1 cellular context compared by ENCODE assay signal in the genomic region with DNA sequence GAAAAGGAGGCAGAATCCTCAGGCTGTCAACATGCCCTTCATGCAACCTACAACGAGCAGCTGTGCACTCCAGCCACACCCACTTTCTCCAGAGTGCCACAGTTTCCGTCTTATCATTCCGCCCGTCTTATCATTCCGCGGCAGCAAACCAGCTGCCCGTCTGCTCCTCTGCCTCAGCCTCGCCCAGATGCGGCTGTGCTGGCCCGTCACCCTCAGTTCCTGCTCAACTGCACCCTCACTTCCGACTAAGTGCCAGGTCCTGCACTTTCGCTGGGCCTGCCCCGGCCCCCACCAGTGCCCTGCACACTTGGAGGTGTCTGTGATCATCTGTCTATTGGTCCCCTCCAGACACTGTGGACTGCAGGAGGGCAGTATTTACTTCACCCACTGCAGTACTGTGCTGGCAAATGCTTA.
TF ChIP-seq lines count a peak whose summit lies in the region.

No MANE protein-coding gene starts in this region.

TF ChIP-seq in K562, 482 proteins besides CTCF, POLR2A, EP300 and RAD21 (continued from another document and continues in another):
- TF ChIP-seq, protein P1, sequence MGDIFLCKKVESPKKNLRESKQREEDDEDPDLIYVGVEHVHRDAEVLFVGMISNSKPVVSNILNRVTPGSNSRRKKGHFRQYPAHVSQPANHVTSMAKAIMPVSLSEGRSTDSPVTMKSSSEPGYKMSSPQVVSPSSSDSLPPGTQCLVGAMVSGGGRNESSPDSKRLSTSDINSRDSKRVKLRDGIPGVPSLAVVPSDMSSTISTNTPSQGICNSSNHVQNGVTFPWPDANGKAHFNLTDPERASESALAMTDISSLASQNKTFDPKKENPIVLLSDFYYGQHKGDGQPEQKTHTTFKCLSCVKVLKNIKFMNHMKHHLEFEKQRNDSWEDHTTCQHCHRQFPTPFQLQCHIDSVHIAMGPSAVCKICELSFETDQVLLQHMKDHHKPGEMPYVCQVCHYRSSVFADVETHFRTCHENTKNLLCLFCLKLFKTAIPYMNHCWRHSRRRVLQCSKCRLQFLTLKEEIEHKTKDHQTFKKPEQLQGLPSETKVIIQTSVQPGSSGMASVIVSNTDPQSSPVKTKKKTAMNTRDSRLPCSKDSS (IDR thresholded peaks at IDR 0.05; ENCODE audit: low read depth, partially characterized antibody), result no peak
- TF ChIP-seq, protein P2, sequence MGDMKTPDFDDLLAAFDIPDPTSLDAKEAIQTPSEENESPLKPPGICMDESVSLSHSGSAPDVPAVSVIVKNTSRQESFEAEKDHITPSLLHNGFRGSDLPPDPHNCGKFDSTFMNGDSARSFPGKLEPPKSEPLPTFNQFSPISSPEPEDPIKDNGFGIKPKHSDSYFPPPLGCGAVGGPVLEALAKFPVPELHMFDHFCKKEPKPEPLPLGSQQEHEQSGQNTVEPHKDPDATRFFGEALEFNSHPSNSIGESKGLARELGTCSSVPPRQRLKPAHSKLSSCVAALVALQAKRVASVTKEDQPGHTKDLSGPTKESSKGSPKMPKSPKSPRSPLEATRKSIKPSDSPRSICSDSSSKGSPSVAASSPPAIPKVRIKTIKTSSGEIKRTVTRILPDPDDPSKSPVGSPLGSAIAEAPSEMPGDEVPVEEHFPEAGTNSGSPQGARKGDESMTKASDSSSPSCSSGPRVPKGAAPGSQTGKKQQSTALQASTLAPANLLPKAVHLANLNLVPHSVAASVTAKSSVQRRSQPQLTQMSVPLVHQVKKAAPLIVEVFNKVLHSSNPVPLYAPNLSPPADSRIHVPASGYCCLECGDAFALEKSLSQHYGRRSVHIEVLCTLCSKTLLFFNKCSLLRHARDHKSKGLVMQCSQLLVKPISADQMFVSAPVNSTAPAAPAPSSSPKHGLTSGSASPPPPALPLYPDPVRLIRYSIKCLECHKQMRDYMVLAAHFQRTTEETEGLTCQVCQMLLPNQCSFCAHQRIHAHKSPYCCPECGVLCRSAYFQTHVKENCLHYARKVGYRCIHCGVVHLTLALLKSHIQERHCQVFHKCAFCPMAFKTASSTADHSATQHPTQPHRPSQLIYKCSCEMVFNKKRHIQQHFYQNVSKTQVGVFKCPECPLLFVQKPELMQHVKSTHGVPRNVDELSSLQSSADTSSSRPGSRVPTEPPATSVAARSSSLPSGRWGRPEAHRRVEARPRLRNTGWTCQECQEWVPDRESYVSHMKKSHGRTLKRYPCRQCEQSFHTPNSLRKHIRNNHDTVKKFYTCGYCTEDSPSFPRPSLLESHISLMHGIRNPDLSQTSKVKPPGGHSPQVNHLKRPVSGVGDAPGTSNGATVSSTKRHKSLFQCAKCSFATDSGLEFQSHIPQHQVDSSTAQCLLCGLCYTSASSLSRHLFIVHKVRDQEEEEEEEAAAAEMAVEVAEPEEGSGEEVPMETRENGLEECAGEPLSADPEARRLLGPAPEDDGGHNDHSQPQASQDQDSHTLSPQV (IDR thresholded peaks at IDR 0.05), result peak; percentile 62; the same call in 1 of the 2 replicates
- peak; percentile 99 for TF ChIP-seq GATA2 (CRISPR knock-in tag; IDR thresholded peaks at IDR 0.05)
- no peak for TF ChIP-seq FUS (optimal IDR thresholded peaks at IDR 0.05; ENCODE audit: low read depth, low read length)
- no peak for TF ChIP-seq NCOA2 (IDR thresholded peaks at IDR 0.05; ENCODE audit: partially characterized antibody in 2 of 2)
- TF ChIP-seq TAL1 (IDR thresholded peaks at IDR 0.05), result peak; percentile 98
- no peak for TF ChIP-seq SMC3 (conservative IDR thresholded peaks at IDR 0.05; ENCODE audit: insufficient read depth, low read depth, low read length)
- TF ChIP-seq, protein P3, sequence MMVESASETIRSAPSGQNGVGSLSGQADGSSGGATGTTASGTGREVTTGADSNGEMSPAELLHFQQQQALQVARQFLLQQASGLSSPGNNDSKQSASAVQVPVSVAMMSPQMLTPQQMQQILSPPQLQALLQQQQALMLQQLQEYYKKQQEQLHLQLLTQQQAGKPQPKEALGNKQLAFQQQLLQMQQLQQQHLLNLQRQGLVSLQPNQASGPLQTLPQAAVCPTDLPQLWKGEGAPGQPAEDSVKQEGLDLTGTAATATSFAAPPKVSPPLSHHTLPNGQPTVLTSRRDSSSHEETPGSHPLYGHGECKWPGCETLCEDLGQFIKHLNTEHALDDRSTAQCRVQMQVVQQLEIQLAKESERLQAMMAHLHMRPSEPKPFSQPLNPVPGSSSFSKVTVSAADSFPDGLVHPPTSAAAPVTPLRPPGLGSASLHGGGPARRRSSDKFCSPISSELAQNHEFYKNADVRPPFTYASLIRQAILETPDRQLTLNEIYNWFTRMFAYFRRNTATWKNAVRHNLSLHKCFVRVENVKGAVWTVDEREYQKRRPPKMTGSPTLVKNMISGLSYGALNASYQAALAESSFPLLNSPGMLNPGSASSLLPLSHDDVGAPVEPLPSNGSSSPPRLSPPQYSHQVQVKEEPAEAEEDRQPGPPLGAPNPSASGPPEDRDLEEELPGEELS (CRISPR knock-in tag; IDR thresholded peaks at IDR 0.05; ENCODE audit: borderline replicate concordance), result no peak
- peak; percentile 83 for TF ChIP-seq ATF7 (IDR thresholded peaks at IDR 0.05)
- no peak for TF ChIP-seq PHB (CRISPR knock-in tag; IDR thresholded peaks at IDR 0.05)
- TF ChIP-seq TFAP4 (CRISPR knock-in tag; IDR thresholded peaks at IDR 0.05; ENCODE audit: borderline replicate concordance), result peak; percentile 100
- TF ChIP-seq NBN (IDR thresholded peaks at IDR 0.05; ENCODE audit: low read depth), result peak; percentile 94
- no peak for TF ChIP-seq NR2C2 (CRISPR knock-in tag; IDR thresholded peaks at IDR 0.05)
- TF ChIP-seq NR2C2 (tag; IDR thresholded peaks at IDR 0.05), result peak; percentile 47; the same call in 1 of the 2 replicates
- TF ChIP-seq HOXB6 (CRISPR knock-in tag; IDR thresholded peaks at IDR 0.05; ENCODE audit: borderline replicate concordance), result no peak
- peak; percentile 99 for TF ChIP-seq ARID1B (IDR thresholded peaks at IDR 0.05)
- TF ChIP-seq, protein P4, sequence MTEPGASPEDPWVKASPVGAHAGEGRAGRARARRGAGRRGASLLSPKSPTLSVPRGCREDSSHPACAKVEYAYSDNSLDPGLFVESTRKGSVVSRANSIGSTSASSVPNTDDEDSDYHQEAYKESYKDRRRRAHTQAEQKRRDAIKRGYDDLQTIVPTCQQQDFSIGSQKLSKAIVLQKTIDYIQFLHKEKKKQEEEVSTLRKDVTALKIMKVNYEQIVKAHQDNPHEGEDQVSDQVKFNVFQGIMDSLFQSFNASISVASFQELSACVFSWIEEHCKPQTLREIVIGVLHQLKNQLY (CRISPR knock-in tag; conservative IDR thresholded peaks at IDR 0.05), result no peak
- TF ChIP-seq EHMT2 (IDR thresholded peaks at IDR 0.05), result no peak
- TF ChIP-seq MYC (IDR thresholded peaks at IDR 0.05; ENCODE audit: low read depth, low read length), result peak; percentile 75
- no peak for TF ChIP-seq MYC (CRISPR knock-in tag; IDR thresholded peaks at IDR 0.05; ENCODE audit: borderline replicate concordance, low read depth)
- no peak for TF ChIP-seq GATAD2B (IDR thresholded peaks at IDR 0.05; ENCODE audit: borderline replicate concordance)
- TF ChIP-seq, protein P5, sequence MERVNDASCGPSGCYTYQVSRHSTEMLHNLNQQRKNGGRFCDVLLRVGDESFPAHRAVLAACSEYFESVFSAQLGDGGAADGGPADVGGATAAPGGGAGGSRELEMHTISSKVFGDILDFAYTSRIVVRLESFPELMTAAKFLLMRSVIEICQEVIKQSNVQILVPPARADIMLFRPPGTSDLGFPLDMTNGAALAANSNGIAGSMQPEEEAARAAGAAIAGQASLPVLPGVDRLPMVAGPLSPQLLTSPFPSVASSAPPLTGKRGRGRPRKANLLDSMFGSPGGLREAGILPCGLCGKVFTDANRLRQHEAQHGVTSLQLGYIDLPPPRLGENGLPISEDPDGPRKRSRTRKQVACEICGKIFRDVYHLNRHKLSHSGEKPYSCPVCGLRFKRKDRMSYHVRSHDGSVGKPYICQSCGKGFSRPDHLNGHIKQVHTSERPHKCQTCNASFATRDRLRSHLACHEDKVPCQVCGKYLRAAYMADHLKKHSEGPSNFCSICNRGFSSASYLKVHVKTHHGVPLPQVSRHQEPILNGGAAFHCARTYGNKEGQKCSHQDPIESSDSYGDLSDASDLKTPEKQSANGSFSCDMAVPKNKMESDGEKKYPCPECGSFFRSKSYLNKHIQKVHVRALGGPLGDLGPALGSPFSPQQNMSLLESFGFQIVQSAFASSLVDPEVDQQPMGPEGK (CRISPR knock-in tag; IDR thresholded peaks at IDR 0.05; ENCODE audit: borderline replicate concordance), result no peak
- peak; percentile 89; the same call in 1 of the 2 replicates for TF ChIP-seq TARDBP (IDR thresholded peaks at IDR 0.05)
- TF ChIP-seq FOXO4 (CRISPR knock-in tag; IDR thresholded peaks at IDR 0.05), result peak; percentile 22; the same call in 1 of the 2 replicates
- TF ChIP-seq, protein P6, sequence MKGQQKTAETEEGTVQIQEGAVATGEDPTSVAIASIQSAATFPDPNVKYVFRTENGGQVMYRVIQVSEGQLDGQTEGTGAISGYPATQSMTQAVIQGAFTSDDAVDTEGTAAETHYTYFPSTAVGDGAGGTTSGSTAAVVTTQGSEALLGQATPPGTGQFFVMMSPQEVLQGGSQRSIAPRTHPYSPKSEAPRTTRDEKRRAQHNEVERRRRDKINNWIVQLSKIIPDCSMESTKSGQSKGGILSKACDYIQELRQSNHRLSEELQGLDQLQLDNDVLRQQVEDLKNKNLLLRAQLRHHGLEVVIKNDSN (CRISPR knock-in tag; IDR thresholded peaks at IDR 0.05), result no peak
- TF ChIP-seq SNIP1 (IDR thresholded peaks at IDR 0.05; ENCODE audit: low read depth), result no peak
- TF ChIP-seq, protein P7, sequence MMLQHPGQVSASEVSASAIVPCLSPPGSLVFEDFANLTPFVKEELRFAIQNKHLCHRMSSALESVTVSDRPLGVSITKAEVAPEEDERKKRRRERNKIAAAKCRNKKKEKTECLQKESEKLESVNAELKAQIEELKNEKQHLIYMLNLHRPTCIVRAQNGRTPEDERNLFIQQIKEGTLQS (IDR thresholded peaks at IDR 0.05), result no peak; the same call in 1 of the 2 replicates
- TF ChIP-seq, protein P7 (CRISPR knock-in tag; conservative IDR thresholded peaks at IDR 0.05), result peak; percentile 44; the same call in 1 of the 2 replicates
- no peak for TF ChIP-seq STAT5B (CRISPR knock-in tag; IDR thresholded peaks at IDR 0.05)
- TF ChIP-seq TEAD4 (IDR thresholded peaks at IDR 0.05; ENCODE audit: low read length), result peak; percentile 98
- TF ChIP-seq TEAD4 (CRISPR knock-in tag; IDR thresholded peaks at IDR 0.05; ENCODE audit: borderline replicate concordance), result no peak
- TF ChIP-seq RBM39 (optimal IDR thresholded peaks at IDR 0.05; ENCODE audit: low read depth, low read length), result peak; percentile 52
- peak; percentile 45; the same call in 1 of the 2 replicates for TF ChIP-seq ZNF316 (IDR thresholded peaks at IDR 0.05)
- TF ChIP-seq BCOR (IDR thresholded peaks at IDR 0.05), result peak; percentile 98
- peak; percentile 84 for TF ChIP-seq ERF (CRISPR knock-in tag; IDR thresholded peaks at IDR 0.05)
- TF ChIP-seq ZSCAN29 (IDR thresholded peaks at IDR 0.05), result no peak
- peak; percentile 87 for TF ChIP-seq CREM (IDR thresholded peaks at IDR 0.05; ENCODE audit: low read depth)
- TF ChIP-seq, protein P8, sequence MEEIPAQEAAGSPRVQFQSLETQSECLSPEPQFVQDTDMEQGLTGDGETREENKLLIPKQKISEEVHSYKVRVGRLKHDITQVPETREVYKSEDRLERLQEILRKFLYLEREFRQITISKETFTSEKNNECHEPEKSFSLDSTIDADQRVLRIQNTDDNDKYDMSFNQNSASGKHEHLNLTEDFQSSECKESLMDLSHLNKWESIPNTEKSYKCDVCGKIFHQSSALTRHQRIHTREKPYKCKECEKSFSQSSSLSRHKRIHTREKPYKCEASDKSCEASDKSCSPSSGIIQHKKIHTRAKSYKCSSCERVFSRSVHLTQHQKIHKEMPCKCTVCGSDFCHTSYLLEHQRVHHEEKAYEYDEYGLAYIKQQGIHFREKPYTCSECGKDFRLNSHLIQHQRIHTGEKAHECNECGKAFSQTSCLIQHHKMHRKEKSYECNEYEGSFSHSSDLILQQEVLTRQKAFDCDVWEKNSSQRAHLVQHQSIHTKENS (CRISPR knock-in tag; IDR thresholded peaks at IDR 0.05), result no peak
- TF ChIP-seq SREBF1 (IDR thresholded peaks at IDR 0.05; ENCODE audit: borderline replicate concordance, low read depth, low read length), result no peak
- TF ChIP-seq KDM2B (CRISPR knock-in tag; IDR thresholded peaks at IDR 0.05), result no peak
- TF ChIP-seq BDP1 (IDR thresholded peaks at IDR 0.05; ENCODE audit: insufficient read depth, insufficient read length), result no peak
- no peak for TF ChIP-seq ZNF217 (CRISPR knock-in tag; IDR thresholded peaks at IDR 0.05)
- peak; percentile 84 for TF ChIP-seq SP1 (CRISPR knock-in tag; IDR thresholded peaks at IDR 0.05)
- no peak for TF ChIP-seq CEBPG (CRISPR knock-in tag; IDR thresholded peaks at IDR 0.05)
- TF ChIP-seq CEBPG (tag; conservative IDR thresholded peaks at IDR 0.05 in 1 of 2, IDR thresholded peaks at IDR 0.05 in 1 of 2), result no peak
- no peak for TF ChIP-seq TCF7L2 (IDR thresholded peaks at IDR 0.05; ENCODE audit: low read depth, low read length)
- peak; percentile 69 to 80 for TF ChIP-seq MAZ (CRISPR knock-in tag; conservative IDR thresholded peaks at IDR 0.05 in 1 of 2, IDR thresholded peaks at IDR 0.05 in 1 of 2)
